Comparison of ENCODE assay signal across 1 cellular context in the genomic region with DNA sequence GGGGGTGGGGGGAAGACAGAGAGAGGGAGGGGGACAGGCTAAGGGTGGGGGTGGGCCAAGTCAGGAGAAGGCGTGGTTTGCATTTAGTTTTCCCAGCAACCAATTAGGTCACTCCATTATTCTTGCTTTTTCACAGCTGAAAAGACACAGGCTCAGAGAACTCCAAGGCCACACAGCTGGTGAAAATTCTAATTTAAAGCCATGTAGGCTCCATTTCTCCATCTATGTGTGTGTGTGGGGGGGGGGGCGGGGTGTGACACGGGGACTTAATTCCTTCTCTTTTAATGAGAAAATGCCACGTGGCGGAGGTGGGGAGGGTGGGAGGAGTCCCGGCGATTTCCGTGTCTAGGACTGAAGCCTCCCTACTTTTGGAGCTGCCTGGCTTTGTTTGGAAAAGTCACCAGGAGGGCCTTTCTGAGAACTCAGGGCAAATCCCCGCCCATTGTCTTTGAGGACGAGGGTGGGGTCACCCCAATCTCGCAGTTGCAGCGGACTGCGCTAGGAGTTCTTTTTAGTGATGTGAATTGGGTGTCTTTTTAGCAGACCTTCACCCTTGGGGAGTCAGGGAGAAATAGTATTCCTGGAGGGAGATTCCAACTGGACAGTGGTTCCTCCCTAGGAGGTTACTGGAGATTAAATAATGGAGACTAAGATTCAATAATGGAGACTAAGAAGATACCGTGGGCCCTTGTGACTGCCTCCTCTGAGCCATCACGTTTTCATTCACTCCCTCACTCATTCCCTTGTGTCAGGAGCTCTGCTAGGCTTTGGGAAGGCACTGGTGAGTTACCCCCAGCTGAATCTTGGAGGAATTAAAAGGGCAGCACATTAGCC.
TF ChIP-seq lines count a peak whose summit lies in the region.

No MANE protein-coding gene starts in this region.

TF ChIP-seq in GM23338, 12 proteins besides CTCF, POLR2A, EP300 and RAD21 (continued from another document):
- TF ChIP-seq, protein P1, sequence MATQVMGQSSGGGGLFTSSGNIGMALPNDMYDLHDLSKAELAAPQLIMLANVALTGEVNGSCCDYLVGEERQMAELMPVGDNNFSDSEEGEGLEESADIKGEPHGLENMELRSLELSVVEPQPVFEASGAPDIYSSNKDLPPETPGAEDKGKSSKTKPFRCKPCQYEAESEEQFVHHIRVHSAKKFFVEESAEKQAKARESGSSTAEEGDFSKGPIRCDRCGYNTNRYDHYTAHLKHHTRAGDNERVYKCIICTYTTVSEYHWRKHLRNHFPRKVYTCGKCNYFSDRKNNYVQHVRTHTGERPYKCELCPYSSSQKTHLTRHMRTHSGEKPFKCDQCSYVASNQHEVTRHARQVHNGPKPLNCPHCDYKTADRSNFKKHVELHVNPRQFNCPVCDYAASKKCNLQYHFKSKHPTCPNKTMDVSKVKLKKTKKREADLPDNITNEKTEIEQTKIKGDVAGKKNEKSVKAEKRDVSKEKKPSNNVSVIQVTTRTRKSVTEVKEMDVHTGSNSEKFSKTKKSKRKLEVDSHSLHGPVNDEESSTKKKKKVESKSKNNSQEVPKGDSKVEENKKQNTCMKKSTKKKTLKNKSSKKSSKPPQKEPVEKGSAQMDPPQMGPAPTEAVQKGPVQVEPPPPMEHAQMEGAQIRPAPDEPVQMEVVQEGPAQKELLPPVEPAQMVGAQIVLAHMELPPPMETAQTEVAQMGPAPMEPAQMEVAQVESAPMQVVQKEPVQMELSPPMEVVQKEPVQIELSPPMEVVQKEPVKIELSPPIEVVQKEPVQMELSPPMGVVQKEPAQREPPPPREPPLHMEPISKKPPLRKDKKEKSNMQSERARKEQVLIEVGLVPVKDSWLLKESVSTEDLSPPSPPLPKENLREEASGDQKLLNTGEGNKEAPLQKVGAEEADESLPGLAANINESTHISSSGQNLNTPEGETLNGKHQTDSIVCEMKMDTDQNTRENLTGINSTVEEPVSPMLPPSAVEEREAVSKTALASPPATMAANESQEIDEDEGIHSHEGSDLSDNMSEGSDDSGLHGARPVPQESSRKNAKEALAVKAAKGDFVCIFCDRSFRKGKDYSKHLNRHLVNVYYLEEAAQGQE (IDR thresholded peaks at IDR 0.05; ENCODE audit: unreplicated experiment): no peak
